In genomic region chr17:41622340-41623159, GRCh38 we compare ENCODE assay signal across 12 cellular contexts. TPM values are rescaled to one million over a fixed set of nuclear protein-coding genes. Genes with fewer than 3 reads are reported as not detected.
"Had no signal": no experiment of that assay in that cellular context is flagged by ENCODE, and none has a peak within 500 bp of the region (broad histone marks: within the 10 kb centered on the region; RNA-seq: fewer than 3 reads in every experiment).

No MANE protein-coding gene starts in this region.

RNA-seq across cellular contexts. Expression of gene KRT17, which starts 1.8 kb away (rescaled TPM):
- total RNA-seq: activated CD4-positive, alpha-beta memory T cell treated with anti-CD3 and anti-CD28 coated beads for 36 hours; activated naive CD8-positive, alpha-beta T cell treated with anti-CD3 and anti-CD28 coated beads, Interleukin-2, amount 10 ng/mL, durations not matched to agents 7 days and 5 days; activated T-helper 1 cell treated with anti-CD3 and anti-CD28 coated beads, Interleukin-12 subunit alpha, Interleukin-12 subunit beta, Interleukin-2, Interleukin-4 antibody, amounts not matched to agents 30 ng/mL and 10 ng/mL and 1 ng/mL, durations not matched to agents 14 hours and 24 hours and 36 hours; Right ventricle myocardium superior; sciatic nerve; subcutaneous adipose tissue; T-cell had no signal
- polyA plus RNA-seq: neural cell had no signal

RNA-seq across cellular contexts. Expression of gene KRT16, which starts 10.0 kb away (rescaled TPM):
- total RNA-seq: activated CD4-positive, alpha-beta memory T cell treated with anti-CD3 and anti-CD28 coated beads for 36 hours; activated naive CD8-positive, alpha-beta T cell treated with anti-CD3 and anti-CD28 coated beads, Interleukin-2, amount 10 ng/mL, durations not matched to agents 7 days and 5 days; activated T-helper 1 cell treated with anti-CD3 and anti-CD28 coated beads, Interleukin-12 subunit alpha, Interleukin-12 subunit beta, Interleukin-2, Interleukin-4 antibody, amounts not matched to agents 30 ng/mL and 10 ng/mL and 1 ng/mL, durations not matched to agents 14 hours and 24 hours and 36 hours; lower lobe of right lung; Right ventricle myocardium superior; T-cell; WTC11 had no signal
- polyA plus RNA-seq: neural cell had no signal

RNA-seq across cellular contexts. Expression of gene KRT14, which starts 35.9 kb away (rescaled TPM):
- total RNA-seq: activated CD4-positive, alpha-beta memory T cell treated with anti-CD3 and anti-CD28 coated beads for 36 hours; activated naive CD8-positive, alpha-beta T cell treated with anti-CD3 and anti-CD28 coated beads, Interleukin-2, amount 10 ng/mL, durations not matched to agents 7 days and 5 days; activated T-helper 1 cell treated with anti-CD3 and anti-CD28 coated beads, Interleukin-12 subunit alpha, Interleukin-12 subunit beta, Interleukin-2, Interleukin-4 antibody, amounts not matched to agents 30 ng/mL and 10 ng/mL and 1 ng/mL, durations not matched to agents 14 hours and 24 hours and 36 hours; lower lobe of right lung; Right ventricle myocardium superior; T-cell; WTC11 had no signal
- polyA plus RNA-seq: neural cell had no signal

RNA-seq across cellular contexts. Expression of gene KRT9, which starts 50.7 kb away (rescaled TPM):
- total RNA-seq: activated CD4-positive, alpha-beta memory T cell treated with anti-CD3 and anti-CD28 coated beads for 36 hours; activated naive CD8-positive, alpha-beta T cell treated with anti-CD3 and anti-CD28 coated beads, Interleukin-2, amount 10 ng/mL, durations not matched to agents 7 days and 5 days; activated T-helper 1 cell treated with anti-CD3 and anti-CD28 coated beads, Interleukin-12 subunit alpha, Interleukin-12 subunit beta, Interleukin-2, Interleukin-4 antibody, amounts not matched to agents 30 ng/mL and 10 ng/mL and 1 ng/mL, durations not matched to agents 14 hours and 24 hours and 36 hours; esophagus muscularis mucosa; lower lobe of right lung; pancreas; Right ventricle myocardium superior; sciatic nerve; subcutaneous adipose tissue; T-cell; WTC11 had no signal
- polyA plus RNA-seq: neural cell, pancreas had no signal
